In the genomic region with DNA sequence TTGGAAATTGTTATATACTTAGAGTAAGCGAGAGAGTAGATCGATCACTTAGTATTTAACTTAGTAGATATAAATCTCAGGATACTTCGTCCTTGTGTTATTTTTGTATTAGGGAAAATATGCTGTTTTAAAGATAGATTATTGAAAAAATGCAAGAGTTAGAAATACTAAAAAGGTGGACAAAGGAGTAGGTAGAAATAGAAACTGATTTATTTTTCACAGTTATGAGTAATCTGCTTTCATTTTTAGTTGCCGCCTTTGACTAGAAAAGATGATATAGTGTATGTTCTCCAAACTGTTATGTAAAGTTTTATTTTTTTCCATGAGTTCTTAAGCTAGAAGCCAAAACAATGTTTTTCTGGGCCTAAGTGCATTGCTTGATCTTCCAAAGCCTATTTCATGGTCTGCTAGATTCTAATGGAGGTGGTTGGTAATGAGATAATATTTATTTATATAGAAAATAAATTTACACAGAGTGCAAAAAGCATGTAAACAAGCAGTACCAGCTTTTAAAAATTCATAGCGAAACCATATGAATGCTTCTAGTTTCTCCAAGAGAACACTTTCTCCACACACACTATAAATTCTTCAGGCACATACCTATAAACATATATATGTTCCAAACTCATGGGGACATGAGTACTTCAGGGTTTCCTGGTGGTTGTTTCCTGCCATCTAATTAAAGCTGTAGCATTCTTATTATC, we compare ENCODE assay signal across 12 cellular contexts.
DNase-seq lines count a peak whose midpoint lies in the region; ATAC-seq and TF ChIP-seq lines count a peak whose summit lies in the region.
"Had no signal": no experiment of that assay in that cellular context is flagged by ENCODE, and none has a peak within 500 bp of the region (broad histone marks: within the 10 kb centered on the region; RNA-seq: fewer than 3 reads in every experiment).

No MANE protein-coding gene starts in this region.

- H3K9me3 ChIP-seq in tibial artery, result no peaks in the 10 kb centered on the region
- H3K9me3 ChIP-seq: psoas muscle had no signal

- ATAC-seq in activated T-cell treated with anti-CD3 and anti-CD28 coated beads, Interleukin-2, amount 50 U/mL, for 72 hours (replicated peaks in 1 of 2), result peak; percentile 41 to 59
- ATAC-seq in HG02678 (IDR thresholded peaks at IDR 0.05; ENCODE audit: unreplicated experiment) (peak; percentile 73), HG03571 (IDR thresholded peaks at IDR 0.05; ENCODE audit: unreplicated experiment) (peak; percentile 66), esophagus mucosa (no peak)

- H3K36me3 ChIP-seq in tibial artery, result no peaks in the 10 kb centered on the region

- no peak overlapping the region for H3K4me3 Mint-ChIP-seq in activated T-cell treated with anti-CD3 and anti-CD28 coated beads, Interleukin-2, amount 50 U/mL, for 72 hours
- H3K4me3 Mint-ChIP-seq: dendritic cell treated with granulocyte-macrophage colony-stimulating factor and Interleukin-4, amounts not matched to agents 40 ng/mL and 50 ng/mL, for 4 days had no signal

- DNase-seq in activated T-cell treated with anti-CD3 and anti-CD28 coated beads, Interleukin-2, amount 50 U/mL, for 72 hours, result no peak
- no peak for DNase-seq in activated T-cell treated with anti-CD3 and anti-CD28 coated beads, Interleukin-2, amount 50 U/mL, for 48 hours
- no peak for DNase-seq in tibial artery
- no peak for DNase-seq in NCI-H1417 treated with DMSO at 0.1 percent for 48 hours (lab: John Stamatoyannopoulos, UW)
- no peak for DNase-seq in NCI-H1930 (lab: John Stamatoyannopoulos, UW)
- DNase-seq: Kasumi-1; stimulated activated CD8-positive, alpha-beta memory T cell treated with anti-CD3 and anti-CD28 coated beads, Interleukin-4, amount 100 ng/mL, for 48 hours had no signal

- peak overlapping the region; percentile 30 to 35 for H3K4me3 ChIP-seq in tibial artery
- H3K4me3 ChIP-seq: psoas muscle had no signal

- H3K4me1 ChIP-seq in tibial artery, result peaks cover 0 to 13% (median 8%) of the 10 kb centered on the region in 4 donors

- H3K27me3 Mint-ChIP-seq in activated T-cell treated with anti-CD3 and anti-CD28 coated beads, Interleukin-2, amount 50 U/mL, for 72 hours (ENCODE audit: low read depth), result peaks cover 6% of the 10 kb centered on the region
- H3K27me3 Mint-ChIP-seq: dendritic cell treated with granulocyte-macrophage colony-stimulating factor and Interleukin-4, amounts not matched to agents 40 ng/mL and 50 ng/mL, for 4 days had no signal

- no peaks in the 10 kb centered on the region for H3K36me3 Mint-ChIP-seq in activated T-cell treated with anti-CD3 and anti-CD28 coated beads, Interleukin-2, amount 50 U/mL, for 72 hours (ENCODE audit: insufficient read depth in 2 of 2)

- no peaks in the 10 kb centered on the region for H3K27me3 ChIP-seq in tibial artery

- H3K4me1 Mint-ChIP-seq in activated T-cell treated with anti-CD3 and anti-CD28 coated beads, Interleukin-2, amount 50 U/mL, for 72 hours (ENCODE audit: low read depth), result peaks cover 6% of the 10 kb centered on the region

- intact Hi-C loops in tibial artery (cut with DNase I; ENCODE audit: low total_unique reads), result no loop called here

- peak overlapping the region; percentile 55 to 63 for H3K27ac ChIP-seq in tibial artery
- H3K27ac ChIP-seq: psoas muscle had no signal

- no peak for TF ChIP-seq CTCF in tibial artery (IDR thresholded peaks at IDR 0.05)

- no peak overlapping the region for H3K27ac Mint-ChIP-seq in activated T-cell treated with anti-CD3 and anti-CD28 coated beads, Interleukin-2, amount 50 U/mL, for 72 hours
- H3K27ac Mint-ChIP-seq: dendritic cell treated with granulocyte-macrophage colony-stimulating factor and Interleukin-4, amounts not matched to agents 40 ng/mL and 50 ng/mL, for 4 days had no signal

- H3K9me3 Mint-ChIP-seq in activated T-cell treated with anti-CD3 and anti-CD28 coated beads, Interleukin-2, amount 50 U/mL, for 72 hours, result no peaks in the 10 kb centered on the region
- H3K9me3 Mint-ChIP-seq: dendritic cell treated with granulocyte-macrophage colony-stimulating factor and Interleukin-4, amounts not matched to agents 40 ng/mL and 50 ng/mL, for 4 days had no signal
